In genomic region chr6:31546962-31547726, GRCh38 we compare ENCODE assay signal across 8 cellular contexts. TPM values are rescaled to one million over a fixed set of nuclear protein-coding genes. Genes with fewer than 3 reads are reported as not detected.
DNase-seq lines count a peak whose midpoint lies in the region; ATAC-seq, FAIRE-seq and TF ChIP-seq lines count a peak whose summit lies in the region.

Gene NFKBIL1 (plus strand): TSS chr6:31547608. CDS start chr6:31547695, 87 bp downstream.

- peak within 1 kb of the TSS; percentile 84 for H3K4me2 ChIP-seq in OCI-LY3 (ENCODE audit: low read length)

- H3K9ac ChIP-seq in HUES64 (ENCODE audit: low read depth, low read length) (peak within 1 kb of the TSS; percentile 68), OCI-LY3 (ENCODE audit: low read length) (peak within 1 kb of the TSS; percentile 74)

- peak within 1 kb of the TSS; percentile 93 for H3K27ac ChIP-seq in CD4-positive, CD25-positive, alpha-beta regulatory T cell (ENCODE audit: insufficient read depth, low read length, poor library complexity, severe bottlenecking)
- H3K27ac ChIP-seq in HUES64 (ENCODE audit: low read depth, low read length) (peak within 1 kb of the TSS; percentile 74), OCI-LY3 (ENCODE audit: low read length) (peak within 1 kb of the TSS; percentile 48), mesodermal cell (ENCODE audit: low read depth, low read length, severe bottlenecking) (peak within 1 kb of the TSS; percentile 47)

- peak within 1 kb of the TSS; percentile 95 for H3K4me3 ChIP-seq in CD4-positive, CD25-positive, alpha-beta regulatory T cell (ENCODE audit: low read depth, low read length)
- H3K4me3 ChIP-seq in HUES64 (ENCODE audit: low read length) = peak within 1 kb of the TSS; percentile 60
- H3K4me3 ChIP-seq in OCI-LY3 (ENCODE audit: low read length) = peak within 1 kb of the TSS; percentile 81
- peak within 1 kb of the TSS; percentile 42 for H3K4me3 ChIP-seq in mesodermal cell (ENCODE audit: extremely low read depth, insufficient read depth, low read length, poor library complexity, severe bottlenecking)

- FAIRE-seq in endometrium (lab: Jason Lieb, UNC) = peak; percentile 76

- H3K27me3 Mint-ChIP-seq in CD4-positive, CD25-positive, alpha-beta regulatory T cell = peaks cover 5% of the 10 kb centered on the region

- H3K27ac Mint-ChIP-seq in CD4-positive, CD25-positive, alpha-beta regulatory T cell = peak within 1 kb of the TSS; percentile 72 to 96 (median 96)

- no peaks in the 10 kb centered on the region for H3K9me3 ChIP-seq in CD4-positive, CD25-positive, alpha-beta regulatory T cell (ENCODE audit: control insufficient read depth in 2 of 2, low read length in 2 of 2)
- H3K9me3 ChIP-seq in HUES64 (ENCODE audit: insufficient read depth, low read depth, low read length) (no peaks in the 10 kb centered on the region), OCI-LY3 (ENCODE audit: insufficient read depth, low read length) (no peaks in the 10 kb centered on the region), mesodermal cell (ENCODE audit: control insufficient read depth, low read length) (no peaks in the 10 kb centered on the region)

- H3K4me1 Mint-ChIP-seq in CD4-positive, CD25-positive, alpha-beta regulatory T cell = peaks cover 5 to 59% (median 39%) of the 10 kb centered on the region in 4 donors

- under 1% methylated on average over 22 of the region's 25 CpGs for WGBS in HUES64
- WGBS in mesodermal cell (ENCODE audit: insufficient coverage in 2 of 2), 2 experiments = 0 to 2% methylated on average over 12 to 16 of the region's 25 CpGs

- H3K9me3 Mint-ChIP-seq in CD4-positive, CD25-positive, alpha-beta regulatory T cell = no peaks in the 10 kb centered on the region

- H2AFZ ChIP-seq in OCI-LY3 (ENCODE audit: low read depth, low read length) = peak within 1 kb of the TSS; percentile 76

- H4K20me1 ChIP-seq in OCI-LY3 (ENCODE audit: insufficient read depth, low read length) = no peaks in the 10 kb centered on the region

- H3K79me2 ChIP-seq in OCI-LY3 (ENCODE audit: low read length) = peaks cover 23% of the 10 kb centered on the region

- DNase-seq in CD4-positive, CD25-positive, alpha-beta regulatory T cell = peak; percentile 86 to 96 (median 86)
- DNase-seq in GM20000 (ENCODE audit: low spot score) = peak; percentile 91
- peak; percentile 87 for DNase-seq in activated CD8-positive, alpha-beta memory T cell treated with anti-CD3 and anti-CD28 coated beads, Interleukin-2, amount 50 U/mL, for 4 hours
- DNase-seq in stimulated activated CD8-positive, alpha-beta memory T cell treated with anti-CD3 and anti-CD28 coated beads, Interleukin-15, amount 100 ng/mL, for 24 hours (ENCODE audit: low read depth) = peak; percentile 71

- no peak for TF ChIP-seq CTCF in GM20000 (IDR thresholded peaks at IDR 0.05; ENCODE audit: extremely low read depth, missing control alignments)
- TF ChIP-seq CTCF in OCI-LY3 (IDR thresholded peaks at IDR 0.05; ENCODE audit: low read depth, low read length) = peak; percentile 1; the same call in 1 of the 2 replicates

- H3K27me3 ChIP-seq in CD4-positive, CD25-positive, alpha-beta regulatory T cell (ENCODE audit: control insufficient read depth, insufficient read depth, low read length) = no peaks in the 10 kb centered on the region
- no peaks in the 10 kb centered on the region for H3K27me3 ChIP-seq in HUES64 (ENCODE audit: insufficient read depth, low read length)
- no peaks in the 10 kb centered on the region for H3K27me3 ChIP-seq in OCI-LY3 (ENCODE audit: low read depth, low read length)

- H3K4me3 Mint-ChIP-seq in CD4-positive, CD25-positive, alpha-beta regulatory T cell = peak within 1 kb of the TSS; percentile 84 to 98 (median 94)

- H3K36me3 ChIP-seq in CD4-positive, CD25-positive, alpha-beta regulatory T cell (ENCODE audit: control insufficient read depth, insufficient read depth, low read length) = no peaks in the 10 kb centered on the region
- H3K36me3 ChIP-seq in HUES64 (ENCODE audit: insufficient read depth, low read length) (peaks cover 16% of the 10 kb centered on the region), OCI-LY3 (replicated peaks; ENCODE audit: low read depth, low read length) (peaks cover 4% of the 10 kb centered on the region), mesodermal cell (ENCODE audit: control insufficient read depth, insufficient read depth, low read length) (peaks cover 32% of the 10 kb centered on the region)

- peak; percentile 84 to 88 for ATAC-seq in CD4-positive, CD25-positive, alpha-beta regulatory T cell (ENCODE audit: low read depth in 2 of 2)

- peaks cover 4% of the 10 kb centered on the region for H3K36me3 Mint-ChIP-seq in CD4-positive, CD25-positive, alpha-beta regulatory T cell

- H3K4me1 ChIP-seq in CD4-positive, CD25-positive, alpha-beta regulatory T cell (ENCODE audit: control insufficient read depth, insufficient read depth, low read length, poor library complexity, severe bottlenecking) = peaks cover 29% of the 10 kb centered on the region
- H3K4me1 ChIP-seq in HUES64 (ENCODE audit: insufficient read depth, low read length) (peaks cover 9% of the 10 kb centered on the region; the same call in 1 of the 2 replicates), OCI-LY3 (ENCODE audit: low read length) (peaks cover 27% of the 10 kb centered on the region), mesodermal cell (ENCODE audit: control insufficient read depth, insufficient read depth, low read length, poor library complexity, severe bottlenecking) (peaks cover 16% of the 10 kb centered on the region)

RNA-seq across cellular contexts. Expression of gene NFKBIL1, which starts in this region (rescaled TPM):
- total RNA-seq in CD4-positive, CD25-positive, alpha-beta regulatory T cell = 4.6 TPM
- 1 to 10 TPM; 4.7 to 9.4 (median 6.9) TPM for polyA plus RNA-seq in CD4-positive, CD25-positive, alpha-beta regulatory T cell
- polyA plus RNA-seq in HUES64 (2013, experiment 1 of 2) = 8.3 TPM
- 12.5 TPM for polyA plus RNA-seq in HUES64 (2013, experiment 2 of 2)
- polyA plus RNA-seq in mesodermal cell (2013, experiment 1 of 2) = 23.5 TPM
- 22.6 TPM for polyA plus RNA-seq in mesodermal cell (2013, experiment 2 of 2)

Comparison
In these comparisons a context has a peak if more than half of its experiments do, and no peak if none do; other contexts are left out.
1. Peak in every context shown above with its lines: DNase-seq, ATAC-seq, H3K4me3 ChIP-seq and H3K27ac ChIP-seq.
2. H3K4me3 ChIP-seq: peak in every context shown above with its lines; median percentile 95 in CD4-positive, CD25-positive, alpha-beta regulatory T cell; 81 in OCI-LY3; 60 in HUES64; 42 in mesodermal cell.